Comparison of ENCODE assay signal across 20 cellular contexts in the genomic region with DNA sequence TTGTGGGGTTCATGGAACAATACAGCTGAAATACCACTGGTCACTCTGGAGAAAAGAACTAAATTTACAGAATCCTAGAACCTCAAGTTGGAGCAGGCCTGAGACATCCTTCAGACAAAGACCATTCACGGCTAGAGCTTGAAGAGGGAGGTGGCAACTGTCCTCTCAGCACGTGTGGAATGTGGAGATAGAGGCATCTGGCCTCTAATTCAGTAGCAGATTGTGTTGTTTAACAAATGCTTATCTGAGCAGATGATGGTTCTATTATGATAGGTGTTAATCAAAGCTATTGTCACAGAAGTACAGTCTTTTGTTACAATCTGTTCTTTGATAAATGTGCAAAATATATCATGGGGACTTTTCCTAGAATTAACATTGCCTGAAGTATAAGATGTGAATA.
DNase-seq lines count a peak whose midpoint lies in the region; ATAC-seq lines count a peak whose summit lies in the region.
"Had no signal": no experiment of that assay in that cellular context is flagged by ENCODE, and none has a peak within 500 bp of the region (broad histone marks: within the 10 kb centered on the region; RNA-seq: fewer than 3 reads in every experiment).

No MANE protein-coding gene starts in this region.

- DNase-seq in Ammon's horn (ENCODE audit: low spot score) (peak; percentile 5), NCI-H524 (lab: John Stamatoyannopoulos, UW) (peak; percentile 35 to 75), cerebellar cortex (ENCODE audit: low spot score) (peak; percentile 88), cerebellum (ENCODE audit: low spot score) (peak; percentile 69), medulla oblongata (ENCODE audit: extremely low spot score) (no peak), dermis blood vessel endothelial cell (no peak)
- no peak for DNase-seq in activated CD8-positive, alpha-beta memory T cell treated with anti-CD3 and anti-CD28 coated beads, Interleukin-2, amount 50 U/mL, for 4 hours
- DNase-seq: AML-193; BE2C; CD4-positive, alpha-beta memory T cell; CD4-positive, CD25-positive, alpha-beta regulatory T cell; CD8-positive, alpha-beta memory T cell; COR-L47; DMS 273 treated with DMSO at 0.1 percent for 48 hours; DMS153; DMS79 treated with DMSO at 0.1 percent for 48 hours; GDM1 had no signal

- no peak for ATAC-seq in HG02852 (IDR thresholded peaks at IDR 0.05; ENCODE audit: unreplicated experiment)
- ATAC-seq: A549, GM12878 had no signal

Comparison
In these comparisons a context has a peak if more than half of its experiments do, and no peak if none do; other contexts are left out.
1. DNase-seq: peak in Ammon's horn (single experiment), NCI-H524 (2 of 2), cerebellar cortex (single experiment) and cerebellum (single experiment); none in medulla oblongata (single experiment), dermis blood vessel endothelial cell (single experiment) and activated CD8-positive, alpha-beta memory T cell treated with anti-CD3 and anti-CD28 coated beads, Interleukin-2, amount 50 U/mL, for 4 hours (single experiment).